8 cellular contexts compared by ENCODE assay signal in genomic region chr20:62642666-62643520, GRCh38. TPM values are rescaled to one million over a fixed set of nuclear protein-coding genes. Genes with fewer than 3 reads are reported as not detected.
A peak's percentile ranks its signal among the peaks of the same experiment; 100 is the strongest.
DNase-seq lines count a peak whose midpoint lies in the region; ATAC-seq, FAIRE-seq and TF ChIP-seq lines count a peak whose summit lies in the region.

No MANE protein-coding gene starts in this region.

- TF ChIP-seq CTCF in HFF-Myc (IDR thresholded peaks at IDR 0.05; ENCODE audit: low read depth, low read length, missing control alignments) (no peak), fibroblast of mammary gland (conservative IDR thresholded peaks at IDR 0.05; ENCODE audit: control insufficient read depth, insufficient read depth, low read depth, low read length) (no peak), pancreas (IDR thresholded peaks at IDR 0.05) (no peak)

- H3K4me3 ChIP-seq in HFF-Myc (replicated peaks; ENCODE audit: low read depth, low read length) (peak overlapping the region; percentile 75), fibroblast of mammary gland (ENCODE audit: control insufficient read depth, low read depth, low read length) (peak overlapping the region; percentile 27), pancreas (peak overlapping the region; percentile 27 to 49 (median 44))

- DNase-seq in GM03348 (ENCODE audit: low spot score) (peak; percentile 38), HFF-Myc (ENCODE audit: extremely low read depth, low read depth) (no peak), NCI-H2171 treated with DMSO at 0.1 percent for 48 hours (lab: John Stamatoyannopoulos, UW) (peak; percentile 43), activated T-cell treated with anti-CD3 and anti-CD28 coated beads for 48 hours (ENCODE audit: low read depth) (peak; percentile 54), fibroblast of mammary gland (ENCODE audit: low read depth) (peak; percentile 17), pancreas (peak in 3 of 6 donors; percentile 33 to 74 (median 57)), DMS53 (lab: John Stamatoyannopoulos, UW) (no peak)

- H3K9me3 ChIP-seq in pancreas: no peaks in the 10 kb centered on the region

- ATAC-seq in pancreas (peak; percentile 45 to 65 (median 56)), GM21526 (IDR thresholded peaks at IDR 0.05; ENCODE audit: low FRiP score, unreplicated experiment) (no peak)

- no peaks in the 10 kb centered on the region for H3K36me3 ChIP-seq in pancreas

- no peaks in the 10 kb centered on the region for H3K27me3 ChIP-seq in pancreas

- FAIRE-seq in pancreas (lab: Jason Lieb, UNC): no peak

- 2% methylated on average over 54 to 84 of the region's 84 CpGs for WGBS in pancreas, 2 donors

- intact Hi-C loops in pancreas (cut with DNase I): no loop called here

- H3K4me1 ChIP-seq in pancreas: peaks cover 0 to 13% (median 5%) of the 10 kb centered on the region in 3 donors

- no peak overlapping the region for H3K27ac ChIP-seq in pancreas

RNA-seq across cellular contexts. Expression of gene SLCO4A1, which starts 0.6 kb away (rescaled TPM):
- total RNA-seq in pancreas: 1 to 10 TPM; 1.2 to 5.1 (median 1.8) TPM
- 10 to 100 TPM in 1 of 2 donors, 1 to 10 TPM in 1; 7.4 to 15.9 TPM for polyA plus RNA-seq in pancreas

Comparison
In these comparisons a context has a peak if more than half of its experiments do, and no peak if none do; other contexts are left out.
1. DNase-seq: peak in GM03348 (single experiment), NCI-H2171 treated with DMSO at 0.1 percent for 48 hours (single experiment), activated T-cell treated with anti-CD3 and anti-CD28 coated beads for 48 hours (single experiment) and fibroblast of mammary gland (single experiment); none in HFF-Myc (single experiment) and DMS53 (single experiment).
2. Peak in every context shown above with its lines, with median percentiles within 50 percentile points of each other: H3K4me3 ChIP-seq.